In genomic region chr3:97872209-97873042, GRCh38 we compare ENCODE assay signal across 9 cellular contexts. TPM values are rescaled to one million over a fixed set of nuclear protein-coding genes. Genes with fewer than 3 reads are reported as not detected.
A peak's percentile ranks its signal among the peaks of the same experiment; 100 is the strongest.
DNase-seq lines count a peak whose midpoint lies in the region; ATAC-seq, FAIRE-seq and TF ChIP-seq lines count a peak whose summit lies in the region.
"Had no signal": no experiment of that assay in that cellular context is flagged by ENCODE, and none has a peak within 500 bp of the region (broad histone marks: within the 10 kb centered on the region; RNA-seq: fewer than 3 reads in every experiment).

No MANE protein-coding gene starts in this region.

- H3K4me3 Mint-ChIP-seq in endothelial cell (ENCODE audit: unreplicated experiment), result no peak overlapping the region
- no peak overlapping the region for H3K4me3 Mint-ChIP-seq in stimulated activated memory B cell treated with anti-CD40 and anti-IgM and Interleukin-4, amounts not matched to agents 10 μg/mL and 1 μg/mL and 100 μg/mL, for 72 hours

- no peak for ATAC-seq in stimulated activated memory B cell treated with anti-CD40 and anti-IgM and Interleukin-4, amounts not matched to agents 10 μg/mL and 1 μg/mL and 100 μg/mL, for 72 hours
- ATAC-seq in HG03378 (IDR thresholded peaks at IDR 0.05; ENCODE audit: unreplicated experiment), result no peak

- no peak for TF ChIP-seq CTCF in endothelial cell (IDR thresholded peaks at IDR 0.05; ENCODE audit: unreplicated experiment)

- peak; percentile 93 for FAIRE-seq in RCC 7860 (lab: Jason Lieb, UNC)

- peaks cover 8% of the 10 kb centered on the region for H3K36me3 Mint-ChIP-seq in endothelial cell (ENCODE audit: low read depth, unreplicated experiment)
- no peaks in the 10 kb centered on the region for H3K36me3 Mint-ChIP-seq in stimulated activated memory B cell treated with anti-CD40 and anti-IgM and Interleukin-4, amounts not matched to agents 10 μg/mL and 1 μg/mL and 100 μg/mL, for 72 hours

- no peaks in the 10 kb centered on the region for H3K27me3 Mint-ChIP-seq in endothelial cell (ENCODE audit: unreplicated experiment)
- no peaks in the 10 kb centered on the region for H3K27me3 Mint-ChIP-seq in stimulated activated memory B cell treated with anti-CD40 and anti-IgM and Interleukin-4, amounts not matched to agents 10 μg/mL and 1 μg/mL and 100 μg/mL, for 72 hours

- H3K27ac Mint-ChIP-seq in endothelial cell (ENCODE audit: unreplicated experiment), result no peak overlapping the region
- H3K27ac Mint-ChIP-seq in stimulated activated memory B cell treated with anti-CD40 and anti-IgM and Interleukin-4, amounts not matched to agents 10 μg/mL and 1 μg/mL and 100 μg/mL, for 72 hours, result no peak overlapping the region

- peaks cover 4% of the 10 kb centered on the region for H3K4me1 Mint-ChIP-seq in endothelial cell (ENCODE audit: unreplicated experiment)
- H3K4me1 Mint-ChIP-seq in stimulated activated memory B cell treated with anti-CD40 and anti-IgM and Interleukin-4, amounts not matched to agents 10 μg/mL and 1 μg/mL and 100 μg/mL, for 72 hours, result no peaks in the 10 kb centered on the region

- DNase-seq in AG08395 (ENCODE audit: low spot score) (peak; percentile 81), RCC 7860 (ENCODE audit: low spot score) (peak; percentile 93), non-pigmented ciliary epithelial cell (ENCODE audit: low read depth) (peak; percentile 89), endothelial cell (ENCODE audit: low spot score) (no peak), iPS-NIHi11 (ENCODE audit: low spot score) (no peak)
- DNase-seq in central memory CD4-positive, alpha-beta T cell, result peak; percentile 24
- DNase-seq: NCI-H2029 treated with DMSO at 0.1 percent for 48 hours had no signal

- H3K9me3 Mint-ChIP-seq in endothelial cell (ENCODE audit: unreplicated experiment), result no peaks in the 10 kb centered on the region
- H3K9me3 Mint-ChIP-seq in stimulated activated memory B cell treated with anti-CD40 and anti-IgM and Interleukin-4, amounts not matched to agents 10 μg/mL and 1 μg/mL and 100 μg/mL, for 72 hours, result no peaks in the 10 kb centered on the region

RNA-seq across cellular contexts. Expression of gene CRYBG3, which starts 50.6 kb away (rescaled TPM):
- 18.5 TPM for total RNA-seq in endothelial cell (ENCODE audit: unreplicated experiment)

Comparison
In these comparisons a context has a peak if more than half of its experiments do, and no peak if none do; other contexts are left out.
1. DNase-seq: peak in AG08395 (single experiment), RCC 7860 (single experiment), central memory CD4-positive, alpha-beta T cell (single experiment) and non-pigmented ciliary epithelial cell (single experiment); none in endothelial cell (single experiment) and iPS-NIHi11 (single experiment).